Comparison of ENCODE assay signal across 8 cellular contexts in the genomic region with DNA sequence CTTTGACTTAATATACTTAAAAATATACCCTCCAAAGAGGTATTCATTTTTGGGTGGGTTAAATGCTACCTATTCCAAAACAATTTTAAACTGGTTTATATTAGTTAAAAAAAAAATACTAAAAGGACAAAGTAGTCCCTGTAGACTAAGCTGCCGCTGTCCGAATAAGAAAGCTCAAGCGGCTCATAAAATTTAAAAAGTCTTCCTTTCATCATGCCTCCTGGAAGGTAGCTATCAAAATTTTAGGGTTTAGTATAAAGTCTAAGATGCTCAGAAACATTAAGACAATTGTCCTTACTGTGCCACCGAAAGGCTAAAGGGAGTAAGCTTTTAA. TPM values are rescaled to one million over a fixed set of nuclear protein-coding genes. Genes with fewer than 3 reads are reported as not detected.
DNase-seq lines count a peak whose midpoint lies in the region; ATAC-seq and TF ChIP-seq lines count a peak whose summit lies in the region.

No MANE protein-coding gene starts in this region.

- no peaks in the 10 kb centered on the region for H3K4me1 ChIP-seq in SJCRH30
- peaks cover 4 to 20% (median 11%) of the 10 kb centered on the region in 3 donors for H3K4me1 ChIP-seq in skeletal muscle tissue (ENCODE audit: control insufficient read depth in 3 of 3, insufficient read depth in 3 of 3, low read length in 3 of 3)

- TF ChIP-seq CTCF in fibroblast of villous mesenchyme (IDR thresholded peaks at IDR 0.05; ENCODE audit: insufficient read depth, low read depth, low read length) = no peak

- H3K27ac ChIP-seq in SJCRH30 = peak overlapping the region; percentile 53
- H3K27ac ChIP-seq in skeletal muscle tissue (ENCODE audit: low read depth, low read length) = peak overlapping the region; percentile 83

- H3K9ac ChIP-seq in skeletal muscle tissue (ENCODE audit: low read depth in 1 of 3, low read length in 3 of 3) = peak overlapping the region; percentile 89 to 98 (median 96)

- H3K4me3 ChIP-seq in SJCRH30 (peak overlapping the region; percentile 77), fibroblast of villous mesenchyme (ENCODE audit: low read depth, low read length) (peak overlapping the region; percentile 99), skeletal muscle tissue (ENCODE audit: low read length in 3 of 3) (peak overlapping the region; percentile 97 to 100 (median 99))

- H3K36me3 ChIP-seq in SJCRH30 (no peaks in the 10 kb centered on the region; the same call in 1 of the 2 replicates), skeletal muscle tissue (ENCODE audit: control insufficient read depth in 3 of 3, insufficient read depth in 3 of 3, low read length in 3 of 3) (peaks cover 0 to 9% (median 2%) of the 10 kb centered on the region in 3 donors)

- peak; percentile 1 for ATAC-seq in GM21447 (IDR thresholded peaks at IDR 0.05; ENCODE audit: unreplicated experiment)

- no peaks in the 10 kb centered on the region for H3K9me3 ChIP-seq in SJCRH30 (replicated peaks)
- H3K9me3 ChIP-seq in skeletal muscle tissue (ENCODE audit: control insufficient read depth in 3 of 3, low read length in 3 of 3) = no peaks in the 10 kb centered on the region

- DNase-seq in SJCRH30 (no peak), fibroblast of villous mesenchyme (ENCODE audit: low read depth) (no peak), NCI-H526 treated with DMSO at 0.1 percent for 48 hours (lab: John Stamatoyannopoulos, UW) (no peak), mucosa of gallbladder (ENCODE audit: low spot score) (no peak), SW 1271 (lab: John Stamatoyannopoulos, UW) (no peak)
- DNase-seq in stimulated activated naive CD4-positive, alpha-beta T cell (lab: John Stamatoyannopoulos, UW) = no peak

- no peaks in the 10 kb centered on the region for H3K27me3 ChIP-seq in SJCRH30
- H3K27me3 ChIP-seq in skeletal muscle tissue (ENCODE audit: control insufficient read depth in 3 of 3, insufficient read depth in 3 of 3, low read length in 3 of 3) = no peaks in the 10 kb centered on the region

RNA-seq across cellular contexts. Expression of a gene that starts 0.5 kb away (rescaled TPM):
- 51.1 and 51.6 TPM in 2 replicates for total RNA-seq in SJCRH30 (2014; rRNA removed; shearing (Covaris generic))
- total RNA-seq in fibroblast of villous mesenchyme (64.1 and 75.1 TPM in 2 replicates), skeletal muscle tissue (30.3 TPM), mucosa of gallbladder (52.6 TPM)
